Comparison of ENCODE assay signal across 8 cellular contexts in the genomic region with DNA sequence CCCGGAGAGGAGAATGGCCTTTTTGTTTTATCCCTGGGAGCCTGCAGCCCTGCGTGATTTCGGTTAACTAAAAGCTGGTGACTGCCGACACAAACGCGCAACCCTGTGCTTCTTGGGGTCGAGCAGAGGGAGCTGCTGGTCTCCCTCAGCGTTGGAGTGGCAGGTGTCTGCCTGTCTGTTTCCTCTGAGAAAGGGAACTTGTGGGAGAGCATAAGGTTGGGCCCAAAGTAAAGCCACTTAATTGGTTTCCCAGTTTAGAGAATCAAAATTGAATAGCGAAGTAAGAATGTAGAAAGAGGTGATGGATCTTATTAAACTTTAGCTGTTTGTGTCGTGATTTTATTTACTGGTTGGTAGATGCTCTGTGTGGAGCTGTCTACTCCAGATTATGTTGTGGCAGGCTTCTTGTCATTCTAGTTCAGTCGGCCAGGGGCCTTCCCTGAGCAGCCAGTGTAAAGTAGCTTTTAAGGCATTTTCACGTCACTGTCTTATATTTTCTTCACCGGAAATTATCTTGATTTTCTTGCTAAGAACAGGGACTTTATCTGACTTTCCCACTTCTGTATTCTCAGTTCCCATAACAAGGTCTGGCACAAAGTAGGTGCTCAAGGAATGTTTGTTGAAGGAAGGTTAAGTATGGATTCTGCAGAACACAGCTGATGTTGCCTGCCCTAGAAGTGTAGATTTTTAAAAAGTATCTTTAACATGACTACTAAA. TPM values are rescaled to one million over a fixed set of nuclear protein-coding genes. Genes with fewer than 3 reads are reported as not detected.
DNase-seq lines count a peak whose midpoint lies in the region; ATAC-seq and TF ChIP-seq lines count a peak whose summit lies in the region.

No MANE protein-coding gene starts in this region.

- no peaks in the 10 kb centered on the region for H3K9me3 ChIP-seq in BLaER1
- no peaks in the 10 kb centered on the region for H3K9me3 ChIP-seq in left lung
- H3K9me3 ChIP-seq in tibial artery = no peaks in the 10 kb centered on the region

- H3K27ac ChIP-seq in BLaER1 (peak overlapping the region; percentile 93), left lung (peak overlapping the region; percentile 91 to 92), tibial artery (peak overlapping the region; percentile 89 to 95)

- peak overlapping the region; percentile 89 for H3K4me3 ChIP-seq in BLaER1
- H3K4me3 ChIP-seq in Jurkat, Clone E6-1 (ENCODE audit: low read length) = peak overlapping the region; percentile 94
- H3K4me3 ChIP-seq in astrocyte of the cerebellum (ENCODE audit: low read depth, low read length) = peak overlapping the region; percentile 85
- H3K4me3 ChIP-seq in left lung = peak overlapping the region; percentile 86 to 98
- peak overlapping the region; percentile 85 to 89 for H3K4me3 ChIP-seq in tibial artery

- in situ Hi-C loops in astrocyte of the cerebellum (cut with HindIII; ENCODE audit: low sequenced_read_pairs) = no loop called here

- H3K27me3 ChIP-seq in BLaER1 = no peaks in the 10 kb centered on the region
- no peaks in the 10 kb centered on the region for H3K27me3 ChIP-seq in left lung
- no peaks in the 10 kb centered on the region for H3K27me3 ChIP-seq in tibial artery

- peak; percentile 6 for DNase-seq in Jurkat, Clone E6-1 (ENCODE audit: low read depth, low spot score)
- DNase-seq in astrocyte of the cerebellum (ENCODE audit: low read depth) = no peak
- no peak for DNase-seq in left lung
- DNase-seq in tibial artery = no peak
- DNase-seq in NCI-H1417 treated with DMSO at 0.1 percent for 48 hours (lab: John Stamatoyannopoulos, UW) = no peak
- no peak for DNase-seq in amniotic stem cell (lab: John Stamatoyannopoulos, UW)

- peak overlapping the region; percentile 93 for H3K9ac ChIP-seq in BLaER1

- peak; percentile 16 for ATAC-seq in GM19035 (IDR thresholded peaks at IDR 0.05; ENCODE audit: unreplicated experiment)
- no peak for ATAC-seq in left lung

- H3K36me3 ChIP-seq in BLaER1 (peaks cover 45% of the 10 kb centered on the region), left lung (peaks cover 5 to 38% of the 10 kb centered on the region in 2 donors), tibial artery (peaks cover 30 to 40% (median 39%) of the 10 kb centered on the region in 3 donors)

- H3K4me1 ChIP-seq in BLaER1 = peaks cover 22% of the 10 kb centered on the region
- H3K4me1 ChIP-seq in left lung = peaks cover 6 to 33% of the 10 kb centered on the region in 2 donors
- H3K4me1 ChIP-seq in tibial artery = peaks cover 0 to 32% (median 16%) of the 10 kb centered on the region in 4 donors

- TF ChIP-seq CTCF in astrocyte of the cerebellum (IDR thresholded peaks at IDR 0.05; ENCODE audit: low read depth, low read length, missing control alignments) (no peak), left lung (IDR thresholded peaks at IDR 0.05) (no peak), tibial artery (IDR thresholded peaks at IDR 0.05) (no peak)

- peaks cover 7% of the 10 kb centered on the region; the same call in 1 of the 2 replicates for H4K20me1 ChIP-seq in BLaER1

- intact Hi-C loops in left lung (cut with DNase I) (no loop called here), tibial artery (cut with DNase I; ENCODE audit: low total_unique reads) (loop anchor here (5.0 to 10.0 kb wide), 3 partner anchors 167 to 779 kb away; partner anchors contain the start of genes AIG1 and PHACTR2)

- peak overlapping the region; percentile 90 for H3K4me2 ChIP-seq in BLaER1

RNA-seq across cellular contexts. Expression of gene LTV1, which starts 0.7 kb away (rescaled TPM):
- 51.7 TPM for polyA plus RNA-seq in Jurkat, Clone E6-1 (2012; ENCODE audit: insufficient read depth, insufficient read length)
- total RNA-seq in left lung = 10 to 100 TPM; 16.1 to 24.2 TPM

RNA-seq across cellular contexts. Expression of gene ZC2HC1B, which starts 20.4 kb away (rescaled TPM):
- polyA plus RNA-seq in Jurkat, Clone E6-1 (2012; ENCODE audit: insufficient read depth, insufficient read length) = not detected
- total RNA-seq in left lung = not detected
